In genomic region chr4:87322754-87323153, GRCh38 we compare ENCODE assay signal across 2 cellular contexts.
TF ChIP-seq lines count a peak whose summit lies in the region.

HSD17B13 (minus strand) TSS chr4:87322882; CDS start chr4:87322841, 41 bp downstream.

TF ChIP-seq in liver, 16 proteins besides CTCF, POLR2A, EP300 and RAD21 (continued from another document):
- TF ChIP-seq ZBTB33 (IDR thresholded peaks at IDR 0.05): peak; percentile 19
- TF ChIP-seq FOXA1 (IDR thresholded peaks at IDR 0.05): no peak
- TF ChIP-seq RXRA (IDR thresholded peaks at IDR 0.05): peak; percentile 59 to 84
- TF ChIP-seq NR2F2 (IDR thresholded peaks at IDR 0.05): no peak
- TF ChIP-seq FOXA2 (IDR thresholded peaks at IDR 0.05): peak; percentile 66
- TF ChIP-seq HNF4A (conservative IDR thresholded peaks at IDR 0.05): peak; percentile 81 to 83
- peak; percentile 77 for TF ChIP-seq REST (IDR thresholded peaks at IDR 0.05)
- TF ChIP-seq MAX (IDR thresholded peaks at IDR 0.05): no peak
- TF ChIP-seq YY1 (IDR thresholded peaks at IDR 0.05): peak; percentile 69
- TF ChIP-seq TAF1 (conservative IDR thresholded peaks at IDR 0.05): peak; percentile 86

TF ChIP-seq in HepG2, 621 proteins besides CTCF, POLR2A, EP300 and RAD21 (continued from another document):
- TF ChIP-seq SKIL (CRISPR knock-in tag; IDR thresholded peaks at IDR 0.05; ENCODE audit: borderline replicate concordance) (no peak), ZNF615 (CRISPR knock-in tag; IDR thresholded peaks at IDR 0.05; ENCODE audit: borderline replicate concordance) (no peak), TBX3 (IDR thresholded peaks at IDR 0.05; ENCODE audit: borderline replicate concordance) (no peak), PHF21A (CRISPR knock-in tag; IDR thresholded peaks at IDR 0.05) (no peak), ZNF329 (CRISPR knock-in tag; IDR thresholded peaks at IDR 0.05; ENCODE audit: low read depth) (no peak), THAP9 (CRISPR knock-in tag; IDR thresholded peaks at IDR 0.05; ENCODE audit: borderline replicate concordance) (no peak), MEIS2 (CRISPR knock-in tag; IDR thresholded peaks at IDR 0.05) (no peak), FOXA1 (IDR thresholded peaks at IDR 0.05) (no peak), FOXA1 (CRISPR knock-in tag; IDR thresholded peaks at IDR 0.05) (no peak), ZNF33B (CRISPR knock-in tag; IDR thresholded peaks at IDR 0.05) (no peak), ZNF224 (CRISPR knock-in tag; IDR thresholded peaks at IDR 0.05) (no peak)
TF ChIP-seq in HepG2: peak in this region for 0.
